ENCODE assay signal across 8 cellular contexts in the genomic region with DNA sequence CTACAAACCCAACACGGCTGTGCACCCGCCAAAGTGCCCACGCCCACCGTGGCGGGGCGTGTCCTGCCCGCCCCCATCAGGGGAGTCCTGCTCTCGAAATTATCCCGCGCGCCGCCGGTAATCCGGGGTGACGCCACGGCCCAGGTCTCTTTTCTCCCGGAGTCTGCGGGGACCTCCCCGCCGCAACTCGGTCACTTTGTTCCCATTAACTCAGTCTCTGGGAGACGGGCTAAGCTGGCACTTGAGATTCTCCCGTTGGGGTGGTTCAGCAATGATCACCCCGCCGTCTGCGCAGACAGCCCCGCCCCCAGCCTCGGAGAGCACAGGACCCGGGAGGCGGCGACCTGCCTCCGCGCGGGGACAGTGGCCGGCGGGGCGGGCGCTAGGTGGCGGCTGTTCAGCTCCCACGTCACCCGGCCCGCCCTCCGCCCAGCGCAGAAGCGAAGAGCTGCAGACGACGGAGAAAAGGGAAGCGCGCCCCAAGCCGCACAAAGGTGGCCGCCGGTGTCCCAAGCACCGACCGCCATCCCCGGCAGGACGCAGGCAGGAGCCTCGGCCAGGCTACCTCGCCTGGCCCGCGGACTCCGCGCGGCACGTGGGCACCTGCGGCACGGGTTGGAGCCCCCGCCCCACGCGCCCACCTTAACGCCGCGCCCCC. TPM values are rescaled to one million over a fixed set of nuclear protein-coding genes. Genes with fewer than 3 reads are reported as not detected.
DNase-seq lines count a peak whose midpoint lies in the region; ATAC-seq and TF ChIP-seq lines count a peak whose summit lies in the region.

No MANE protein-coding gene starts in this region.

- H3K9me3 Mint-ChIP-seq in CD4-positive, alpha-beta T cell: no peaks in the 10 kb centered on the region
- no peaks in the 10 kb centered on the region for H3K9me3 Mint-ChIP-seq in activated CD8-positive, alpha-beta memory T cell treated with anti-CD3 and anti-CD28 coated beads, Interleukin-2, amount 10 ng/mL, durations not matched to agents 7 days and 5 days (ENCODE audit: low read depth)

- peak overlapping the region; percentile 95 for H3K4me3 Mint-ChIP-seq in CD4-positive, alpha-beta T cell
- peak overlapping the region; percentile 86 for H3K4me3 Mint-ChIP-seq in activated CD8-positive, alpha-beta memory T cell treated with anti-CD3 and anti-CD28 coated beads, Interleukin-2, amount 10 ng/mL, durations not matched to agents 7 days and 5 days

- H3K27ac ChIP-seq in CD4-positive, alpha-beta T cell (ENCODE audit: low read depth, low read length): peak overlapping the region; percentile 90

- no peaks in the 10 kb centered on the region for H3K9me3 ChIP-seq in CD4-positive, alpha-beta T cell (ENCODE audit: control insufficient read depth, low read length)

- intact Hi-C loops in CD4-positive, alpha-beta T cell (cut with DNase I, micrococcal nuclease): loop anchor here (1.0 to 10.0 kb wide), 5 partner anchors 31 to 1919 kb away; a partner anchor contains a TSS

- peak; percentile 84 to 92 (median 88) for DNase-seq in CD4-positive, alpha-beta T cell
- DNase-seq in NK-92 treated with Interleukin-12 subunit alpha and Interleukin-12 subunit beta, amount 100 ng/mL, for 24 hours (lab: John Stamatoyannopoulos, UW): peak; percentile 87
- DNase-seq in activated CD8-positive, alpha-beta memory T cell treated with anti-CD3 and anti-CD28 coated beads, Interleukin-2, amount 10 ng/mL, durations not matched to agents 7 days and 5 days: peak; percentile 95
- peak; percentile 53 for DNase-seq in epithelial cell of esophagus (ENCODE audit: low read depth)
- DNase-seq in myocyte (ENCODE audit: low read depth): peak; percentile 59
- peak; percentile 81 to 85 for DNase-seq in stimulated activated CD8-positive, alpha-beta memory T cell treated with anti-CD3 and anti-CD28 coated beads, Interleukin-7, amount 100 ng/mL, for 48 hours (ENCODE audit: extremely low read depth in 1 of 2, low read depth in 1 of 2)

- POLR2A ChIA-PET in CD4-positive, alpha-beta T cell (lab: Charles Lee): interaction anchor here (1.0 to 3.7 kb wide), 21 partner anchors 9 to 1207 kb away, joined by 3 to 80 read pairs (median 4); a partner anchor contains a TSS

- TF ChIP-seq CTCF in CD4-positive, alpha-beta T cell (IDR thresholded peaks at IDR 0.05): peak; percentile 41
- peak; percentile 8 for TF ChIP-seq CTCF in epithelial cell of esophagus (IDR thresholded peaks at IDR 0.05; ENCODE audit: insufficient read depth, low read depth, low read length, missing control alignments)

- peaks cover 31% of the 10 kb centered on the region for H3K4me1 Mint-ChIP-seq in CD4-positive, alpha-beta T cell (ENCODE audit: low read depth)
- H3K4me1 Mint-ChIP-seq in activated CD8-positive, alpha-beta memory T cell treated with anti-CD3 and anti-CD28 coated beads, Interleukin-2, amount 10 ng/mL, durations not matched to agents 7 days and 5 days: peaks cover 45% of the 10 kb centered on the region

- no peaks in the 10 kb centered on the region for H3K27me3 Mint-ChIP-seq in CD4-positive, alpha-beta T cell
- H3K27me3 Mint-ChIP-seq in activated CD8-positive, alpha-beta memory T cell treated with anti-CD3 and anti-CD28 coated beads, Interleukin-2, amount 10 ng/mL, durations not matched to agents 7 days and 5 days: peaks cover 2% of the 10 kb centered on the region

- CTCF ChIA-PET in CD4-positive, alpha-beta T cell (lab: Charles Lee): interaction anchor here (0.6 to 1.4 kb wide), 7 partner anchors 8 to 155 kb away, joined by 3 to 13 read pairs (median 4); no protein-coding TSS in a partner anchor
- CTCF ChIA-PET in activated CD8-positive, alpha-beta memory T cell treated with anti-CD3 and anti-CD28 coated beads, Interleukin-2, amount 10 ng/mL, durations not matched to agents 7 days and 5 days (lab: Charles Lee): interaction anchor here (1.2 to 2.3 kb wide), 7 partner anchors 9 to 124 kb away, joined by 3 to 18 read pairs (median 5); a partner anchor contains a TSS

- peak; percentile 90 for ATAC-seq in CD4-positive, alpha-beta T cell (ENCODE audit: poor library complexity)
- ATAC-seq in GM19328 (IDR thresholded peaks at IDR 0.05; ENCODE audit: unreplicated experiment) (peak; percentile 84), HG03457 (IDR thresholded peaks at IDR 0.05; ENCODE audit: unreplicated experiment) (peak; percentile 78)
- ATAC-seq in activated CD8-positive, alpha-beta memory T cell treated with anti-CD3 and anti-CD28 coated beads, Interleukin-2, amount 10 ng/mL, durations not matched to agents 7 days and 5 days: peak; percentile 95

- H3K27ac Mint-ChIP-seq in CD4-positive, alpha-beta T cell: peak overlapping the region; percentile 95
- peak overlapping the region; percentile 89 for H3K27ac Mint-ChIP-seq in activated CD8-positive, alpha-beta memory T cell treated with anti-CD3 and anti-CD28 coated beads, Interleukin-2, amount 10 ng/mL, durations not matched to agents 7 days and 5 days

- H3K36me3 Mint-ChIP-seq in CD4-positive, alpha-beta T cell (ENCODE audit: low read depth): no peaks in the 10 kb centered on the region
- peaks cover 3% of the 10 kb centered on the region for H3K36me3 Mint-ChIP-seq in activated CD8-positive, alpha-beta memory T cell treated with anti-CD3 and anti-CD28 coated beads, Interleukin-2, amount 10 ng/mL, durations not matched to agents 7 days and 5 days

- H3K27me3 ChIP-seq in CD4-positive, alpha-beta T cell (ENCODE audit: control insufficient read depth, insufficient read depth, low read length): no peaks in the 10 kb centered on the region

- peak overlapping the region; percentile 50 for H3K4me3 ChIP-seq in epithelial cell of esophagus (ENCODE audit: low read length)

RNA-seq across cellular contexts. Expression of a gene that starts 31.5 kb away (rescaled TPM):
- total RNA-seq in CD4-positive, alpha-beta T cell: 100 to 1,000 TPM; 113 to 124 TPM
- 100 to 1,000 TPM; 151 to 176 TPM for total RNA-seq in activated CD8-positive, alpha-beta memory T cell treated with anti-CD3 and anti-CD28 coated beads, Interleukin-2, amount 10 ng/mL, durations not matched to agents 7 days and 5 days
- 114 and 141 TPM in 2 replicates for total RNA-seq in myocyte
- polyA plus RNA-seq in myocyte (2012): 190 TPM

RNA-seq across cellular contexts. Expression of a gene that starts 55.8 kb away (rescaled TPM):
- total RNA-seq in CD4-positive, alpha-beta T cell: 1 to 10 TPM; 1.0 to 1.1 TPM
- total RNA-seq in activated CD8-positive, alpha-beta memory T cell treated with anti-CD3 and anti-CD28 coated beads, Interleukin-2, amount 10 ng/mL, durations not matched to agents 7 days and 5 days: 10 to 100 TPM; 14.7 to 23.0 TPM
- 5.7 and 9.7 TPM in 2 replicates for total RNA-seq in myocyte
- 13.8 TPM for polyA plus RNA-seq in myocyte (2012)

Comparison
In these comparisons a context has a peak if more than half of its experiments do, and no peak if none do; other contexts are left out.
1. Peak in every context shown above with its lines: DNase-seq, ATAC-seq, H3K4me3 ChIP-seq and H3K27ac ChIP-seq.